ENCODE assay signal across 19 cellular contexts in genomic region chr5:139134906-139135305, GRCh38.
"Had no signal": no experiment of that assay in that cellular context is flagged by ENCODE, and none has a peak within 500 bp of the region (broad histone marks: within the 10 kb centered on the region; RNA-seq: fewer than 3 reads in every experiment).

No MANE protein-coding gene starts in this region.

- DNase-seq: activated CD4-positive, alpha-beta T cell treated with anti-CD3 and anti-CD28 coated beads for 4 hours; activated CD8-positive, alpha-beta memory T cell treated with anti-CD3 and anti-CD28 coated beads, Interleukin-2, amount 50 U/mL, for 48 hours; activated CD8-positive, alpha-beta T cell treated with anti-CD3 and anti-CD28 coated beads, Interleukin-2, amount 10 ng/mL, durations not matched to agents 7 days and 5 days; activated naive CD4-positive, alpha-beta T cell treated with Interleukin-2 at 50 U/mL for 16 hours; activated naive CD8-positive, alpha-beta T cell treated with anti-CD3 and anti-CD28 coated beads, Interleukin-2, amount 50 U/mL, for 24 hours; colonic mucosa; effector CD4-positive, alpha-beta T cell; gastrocnemius medialis; left ventricle myocardium superior; mesendoderm; retina; T1000; WERI-Rb-1 had no signal

- H3K4me1 ChIP-seq: colonic mucosa had no signal

- H3K36me3 ChIP-seq: cardiac muscle cell, colonic mucosa, gastrocnemius medialis, neural progenitor cell, suprapubic skin had no signal

- H3K27ac ChIP-seq: cardiac muscle cell, colonic mucosa, neural progenitor cell, parathyroid adenoma, suprapubic skin, WERI-Rb-1 had no signal

- ATAC-seq: activated CD8-positive, alpha-beta T cell treated with anti-CD3 and anti-CD28 coated beads, Interleukin-2, amount 10 ng/mL, durations not matched to agents 7 days and 5 days; activated naive CD8-positive, alpha-beta T cell treated with anti-CD3 and anti-CD28 coated beads, Interleukin-2, amount 50 U/mL, for 24 hours; gastrocnemius medialis; left ventricle myocardium superior; stimulated activated memory B cell treated with anti-CD40 and anti-IgM and Interleukin-4, amounts not matched to agents 10 μg/mL and 1 μg/mL and 100 μg/mL, for 72 hours had no signal

- H3K4me3 ChIP-seq: cardiac muscle cell, colonic mucosa, gastrocnemius medialis, neural progenitor cell, smooth muscle cell, suprapubic skin had no signal

- H3K27me3 ChIP-seq: cardiac muscle cell, colonic mucosa, gastrocnemius medialis, neural progenitor cell, suprapubic skin had no signal

- H3K9me3 ChIP-seq: colonic mucosa, gastrocnemius medialis, suprapubic skin had no signal
